In the genomic region with DNA sequence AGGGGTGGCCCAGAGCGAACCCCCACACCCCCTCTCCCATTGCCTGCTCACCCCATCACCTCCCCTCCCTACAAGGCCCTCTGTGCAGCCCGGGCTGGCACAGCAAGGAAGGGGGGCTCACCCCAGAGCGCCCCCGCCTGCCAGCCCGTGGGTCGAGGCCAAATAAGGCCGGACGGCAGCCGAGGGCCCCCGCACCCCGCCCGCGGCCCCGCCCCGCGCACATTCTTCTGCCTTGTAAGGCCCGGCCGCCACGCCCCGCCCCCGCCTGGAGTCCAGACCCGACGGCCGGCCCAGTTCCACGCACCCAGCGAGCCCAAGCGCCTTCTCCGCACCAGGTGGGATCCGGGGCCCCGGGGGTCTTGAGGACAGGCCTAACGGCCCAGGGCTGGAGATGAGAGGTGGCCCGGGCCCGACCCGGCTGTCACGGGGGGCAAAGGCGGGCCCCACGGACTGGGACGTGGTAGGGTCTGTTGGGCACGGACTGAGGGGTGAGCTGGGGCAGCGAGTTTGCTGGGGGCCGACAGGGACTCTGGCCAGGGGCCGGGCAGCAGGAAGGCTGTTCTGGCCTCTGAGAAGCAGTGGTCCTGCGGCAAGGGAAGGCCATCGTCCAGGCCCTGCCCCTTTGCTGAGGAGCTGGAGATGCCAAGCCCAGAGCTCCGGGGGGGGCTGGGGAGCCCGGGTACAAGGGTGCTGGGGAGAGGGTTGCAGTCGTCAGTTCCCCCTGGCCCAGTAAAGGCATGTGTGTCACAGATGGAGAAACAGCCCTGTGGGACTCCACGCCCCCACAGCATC, we compare ENCODE assay signal across 8 cellular contexts. TPM values are rescaled to one million over a fixed set of nuclear protein-coding genes. Genes with fewer than 3 reads are reported as not detected.
DNase-seq lines count a peak whose midpoint lies in the region; ATAC-seq and TF ChIP-seq lines count a peak whose summit lies in the region.

A gene (plus strand): TSS at position 293 of the 792 bp plus-strand sequence. CDS start 3,366 bp downstream, outside the sequence.

- no peaks in the 10 kb centered on the region for H3K4me1 Mint-ChIP-seq in Calu3 (ENCODE audit: low read depth, unreplicated experiment)

- no peaks in the 10 kb centered on the region for H3F3A ChIP-seq in OCI-LY1 (ENCODE audit: insufficient read depth, low read length)

- intact Hi-C loops in Calu3 (cut with micrococcal nuclease; ENCODE audit: unreplicated experiment): no loop called here

- ATAC-seq in upper lobe of left lung (ENCODE audit: low FRiP score in 2 of 2): peak; percentile 87 to 93
- ATAC-seq in HG02852 (IDR thresholded peaks at IDR 0.05; ENCODE audit: unreplicated experiment): no peak

- H3K4me3 Mint-ChIP-seq in Calu3 (ENCODE audit: low read depth, unreplicated experiment): peak within 1 kb of the TSS; percentile 64

- H3K9ac ChIP-seq in OCI-LY1 (ENCODE audit: low read length): no peak within 1 kb of the TSS

- H3K4me2 ChIP-seq in OCI-LY1 (ENCODE audit: low read length): peak within 1 kb of the TSS; percentile 35

- CTCF ChIA-PET in Calu3 (lab: Charles Lee): interaction anchor here (0.7 to 1.6 kb wide), 2 partner anchors 31 to 74 kb away, joined by 3 to 9 read pairs; no protein-coding TSS in a partner anchor

- TF ChIP-seq POLR2A in erythroblast (IDR thresholded peaks at IDR 0.05; ENCODE audit: low read length) (no peak), upper lobe of left lung (IDR thresholded peaks at IDR 0.05) (peak in 1 of 4 donors; percentile 58)

- H3K4me3 ChIP-seq in OCI-LY1 (ENCODE audit: low read depth, low read length, poor library complexity, severe bottlenecking): no peak within 1 kb of the TSS
- peak within 1 kb of the TSS; percentile 75 for H3K4me3 ChIP-seq in mesodermal cell (ENCODE audit: extremely low read depth, insufficient read depth, low read length, poor library complexity, severe bottlenecking)
- H3K4me3 ChIP-seq in upper lobe of left lung: peak within 1 kb of the TSS; percentile 59 to 76 (median 64)

- no peaks in the 10 kb centered on the region for H4K20me1 ChIP-seq in OCI-LY1 (ENCODE audit: insufficient read depth, low read length)

- no peak within 1 kb of the TSS for H3K27ac Mint-ChIP-seq in Calu3 (ENCODE audit: unreplicated experiment)

- H3K36me3 ChIP-seq in OCI-LY1 (ENCODE audit: insufficient read depth, low read length) (no peaks in the 10 kb centered on the region), mesodermal cell (ENCODE audit: control insufficient read depth, insufficient read depth, low read length) (peaks cover 32% of the 10 kb centered on the region), upper lobe of left lung (peaks cover 0 to 18% (median 6%) of the 10 kb centered on the region in 4 donors)

- no peak for TF ChIP-seq EP300 in upper lobe of left lung (IDR thresholded peaks at IDR 0.05)

- H3K27me3 ChIP-seq in OCI-LY1 (ENCODE audit: insufficient read depth, low read length): no peaks in the 10 kb centered on the region
- no peaks in the 10 kb centered on the region for H3K27me3 ChIP-seq in upper lobe of left lung

- H3K9me3 ChIP-seq in OCI-LY1 (ENCODE audit: low read length): no peaks in the 10 kb centered on the region
- H3K9me3 ChIP-seq in mesodermal cell (ENCODE audit: control insufficient read depth, low read length): no peaks in the 10 kb centered on the region
- H3K9me3 ChIP-seq in upper lobe of left lung: no peaks in the 10 kb centered on the region

- DNase-seq in Calu3 (peak; percentile 69), erythroblast (lab: John Stamatoyannopoulos, UW) (peak; percentile 32 to 49), upper lobe of left lung (peak; percentile 94 to 99), SKM-1 (lab: John Stamatoyannopoulos, UW; ENCODE audit: unreplicated experiment) (no peak), GM19240 (ENCODE audit: insufficient read length, low spot score) (no peak)

- H3K79me2 ChIP-seq in OCI-LY1 (ENCODE audit: insufficient read depth, low read length): no peaks in the 10 kb centered on the region

- H3K27ac ChIP-seq in OCI-LY1 (ENCODE audit: low read depth, low read length, poor library complexity, severe bottlenecking) (no peak within 1 kb of the TSS), mesodermal cell (ENCODE audit: low read depth, low read length, severe bottlenecking) (peak within 1 kb of the TSS; percentile 81), upper lobe of left lung (peak within 1 kb of the TSS; percentile 76 to 92 (median 86))

- H3K4me1 ChIP-seq in OCI-LY1 (ENCODE audit: insufficient read depth, low read length, severe bottlenecking) (peaks cover 8% of the 10 kb centered on the region), mesodermal cell (ENCODE audit: control insufficient read depth, insufficient read depth, low read length, poor library complexity, severe bottlenecking) (peaks cover 34% of the 10 kb centered on the region), upper lobe of left lung (peaks cover 27 to 46% (median 37%) of the 10 kb centered on the region in 4 donors)

- H3K36me3 Mint-ChIP-seq in Calu3 (ENCODE audit: insufficient read depth, unreplicated experiment): peaks cover 3% of the 10 kb centered on the region

- BruUV-seq in Calu3 (replicated peaks; lab: Mats Ljungman, UMichigan): no TSS peak

- no peaks in the 10 kb centered on the region for H3K9me2 ChIP-seq in OCI-LY1 (ENCODE audit: low read depth, low read length)

- no peaks in the 10 kb centered on the region for H3K9me3 Mint-ChIP-seq in Calu3 (ENCODE audit: low read depth, unreplicated experiment)

- WGBS in mesodermal cell (ENCODE audit: insufficient coverage in 2 of 2), 2 experiments: 2 to 3% methylated on average over 22 to 45 of the region's 48 CpGs
- WGBS in upper lobe of left lung, 2 donors: 3 to 20% methylated on average over 1 to 32 of the region's 48 CpGs

- no peak for TF ChIP-seq CTCF in Calu3 (IDR thresholded peaks at IDR 0.05; ENCODE audit: unreplicated experiment)
- TF ChIP-seq CTCF in OCI-LY1 (IDR thresholded peaks at IDR 0.05; ENCODE audit: low read length): no peak
- no peak for TF ChIP-seq CTCF in upper lobe of left lung (IDR thresholded peaks at IDR 0.05)

- H3K27me3 Mint-ChIP-seq in Calu3 (ENCODE audit: unreplicated experiment): no peaks in the 10 kb centered on the region

- no peak within 1 kb of the TSS for H2AFZ ChIP-seq in OCI-LY1 (ENCODE audit: low read length)

RNA-seq across cellular contexts. Expression of the gene that starts here (rescaled TPM):
- 7.8 and 10.3 TPM in 2 replicates for total RNA-seq in Calu3 (2022)
- 294 TPM for polyA plus RNA-seq in mesodermal cell (2013, experiment 1 of 2)
- 219 TPM for polyA plus RNA-seq in mesodermal cell (2013, experiment 2 of 2)
- 100 to 1,000 TPM in 5 of 6 donors, 10 to 100 TPM in 1; 79.6 to 425 (median 169) TPM for total RNA-seq in upper lobe of left lung

Comparison
In these comparisons a context has a peak if more than half of its experiments do, and no peak if none do; other contexts are left out.
1. DNase-seq: peak in Calu3 (single experiment), erythroblast (2 of 2) and upper lobe of left lung (2 of 2); none in SKM-1 (single experiment) and GM19240 (single experiment).